In genomic region chr7:156080596-156080995, GRCh38 we compare ENCODE assay signal across 14 cellular contexts.
DNase-seq lines count a peak whose midpoint lies in the region; ATAC-seq, FAIRE-seq and TF ChIP-seq lines count a peak whose summit lies in the region.
"Had no signal": no experiment of that assay in that cellular context is flagged by ENCODE, and none has a peak within 500 bp of the region (broad histone marks: within the 10 kb centered on the region; RNA-seq: fewer than 3 reads in every experiment).

No MANE protein-coding gene starts in this region.

- no peaks in the 10 kb centered on the region for H3K79me2 ChIP-seq in MM.1S (ENCODE audit: low read length)
- H3K79me2 ChIP-seq in H1 (ENCODE audit: control insufficient read depth in 1 of 2, insufficient read depth in 2 of 2, low read length in 2 of 2) = no peaks in the 10 kb centered on the region
- H3K79me2 ChIP-seq in osteoblast (ENCODE audit: insufficient read depth, low read length) = no peaks in the 10 kb centered on the region

- no peak overlapping the region for H4K8ac ChIP-seq in H1 (ENCODE audit: extremely low read depth, insufficient read depth, low read length)

- no peak for ATAC-seq in WTC11
- ATAC-seq: A549 had no signal

- H3K18ac ChIP-seq in H1 (ENCODE audit: extremely low read depth, low read length) = no peak overlapping the region

- 91% methylated on average over 3 of the region's 3 CpGs; no CpG with 5 or more reads in 1 of the 2 experiments for whole genome bisulfite sequencing in H1 (ENCODE audit: extremely low coverage in 1 of 2, insufficient coverage in 1 of 2, insufficient read length in 1 of 2, insufficient replicate concordance in 2 of 2, low coverage in 1 of 2, low lambda C conversion rate in 2 of 2, missing lambda C conversion rate in 1 of 2), 2 experiments
- 32% methylated on average over 3 of the region's 3 CpGs for WGBS in liver

- H3K4me1 ChIP-seq in MM.1S (ENCODE audit: low read length) = no peaks in the 10 kb centered on the region
- no peaks in the 10 kb centered on the region for H3K4me1 ChIP-seq in H1 (replicated peaks in 1 of 4; ENCODE audit: control insufficient read depth in 3 of 4, insufficient read depth in 4 of 4, low read length in 3 of 4)
- H3K4me1 ChIP-seq in liver (ENCODE audit: control insufficient read depth in 4 of 4, insufficient read depth in 4 of 4, low read length in 3 of 4) = no peaks in the 10 kb centered on the region
- H3K4me1 ChIP-seq in osteoblast (ENCODE audit: insufficient read depth, low read length) = no peaks in the 10 kb centered on the region
- H3K4me1 ChIP-seq: A549, Caco-2 had no signal

- TF ChIP-seq RAD21 in H1 (IDR thresholded peaks at IDR 0.05 in 1 of 2, conservative IDR thresholded peaks at IDR 0.05 in 1 of 2; ENCODE audit: low read depth in 2 of 2, low read length in 2 of 2) (no peak), liver (IDR thresholded peaks at IDR 0.05) (peak; percentile 43 to 46)

- H3K23me2 ChIP-seq in H1 (ENCODE audit: low read depth, low read length) = no peaks in the 10 kb centered on the region

- H3K14ac ChIP-seq in H1 (ENCODE audit: insufficient read length) = no peak overlapping the region

- peaks cover 29% of the 10 kb centered on the region for H3K36me3 Mint-ChIP-seq in WTC11
- H3K36me3 Mint-ChIP-seq: CD8-positive, alpha-beta memory T cell had no signal

- H3K79me1 ChIP-seq in H1 (ENCODE audit: low read depth, low read length) = no peaks in the 10 kb centered on the region

- DNase-seq in MM.1S = peak; percentile 8
- no peak for DNase-seq in H1 (ENCODE audit: low read depth in 1 of 2, low spot score in 2 of 2)
- DNase-seq in stimulated activated CD4-positive, alpha-beta T cell treated with anti-CD3 and anti-CD28 coated beads, Interleukin-15, amount 100 ng/mL, for 24 hours = no peak
- DNase-seq in osteoblast (ENCODE audit: insufficient read length, low spot score, missing footprints) = no peak
- DNase-seq in WTC11 (ENCODE audit: low spot score) = no peak
- DNase-seq: Caco-2; CD8-positive, alpha-beta memory T cell; DMS53; GF-D8; HCEC 1CT had no signal

- H2AFZ ChIP-seq in MM.1S (ENCODE audit: low read length) (no peak overlapping the region), H1 (ENCODE audit: low read length) (no peak overlapping the region), osteoblast (ENCODE audit: low read length) (no peak overlapping the region)

- no peak overlapping the region for H2BK5ac ChIP-seq in H1 (ENCODE audit: low read depth, low read length)

- no peak overlapping the region for H3K23ac ChIP-seq in H1 (ENCODE audit: insufficient read length)

- POLR2A ChIA-PET in H1 (lab: Charles Lee; ENCODE audit: partially characterized antibody) (no interaction called here), WTC11 (lab: Charles Lee) (no interaction called here)

- H3K27me3 ChIP-seq in MM.1S (replicated peaks; ENCODE audit: insufficient read depth, low read length) (peaks cover 59% of the 10 kb centered on the region), H1 (replicated peaks in 1 of 4; ENCODE audit: control insufficient read depth in 3 of 4, extremely low read depth in 1 of 4, insufficient read depth in 3 of 4, low read length in 3 of 4) (no peaks in the 10 kb centered on the region), liver (ENCODE audit: control insufficient read depth in 4 of 4, insufficient read depth in 4 of 4, low read length in 3 of 4) (no peaks in the 10 kb centered on the region), osteoblast (ENCODE audit: insufficient read depth, low read length) (no peaks in the 10 kb centered on the region)

- H3K4me2 ChIP-seq in MM.1S (ENCODE audit: low read depth, low read length) (no peak overlapping the region), H1 (ENCODE audit: insufficient read depth in 1 of 2, low read depth in 2 of 2, low read length in 2 of 2) (no peak overlapping the region), osteoblast (ENCODE audit: insufficient read depth, low read length) (no peak overlapping the region)
- H3K4me2 ChIP-seq: A549 had no signal

- no peak for FAIRE-seq in H1 (lab: Jason Lieb, UNC)
- FAIRE-seq: A549, GM19239 had no signal

- TF ChIP-seq POLR2A in H1 (IDR thresholded peaks at IDR 0.05; ENCODE audit: control extremely low read depth in 1 of 2, low read depth in 2 of 2, low read length in 2 of 2) = no peak

- H4K20me1 ChIP-seq in MM.1S (ENCODE audit: insufficient read depth, low read length) (no peaks in the 10 kb centered on the region), H1 (replicated peaks in 1 of 2; ENCODE audit: control insufficient read depth in 1 of 2, insufficient read depth in 2 of 2, low read length in 2 of 2) (no peaks in the 10 kb centered on the region), osteoblast (ENCODE audit: insufficient read depth, low read length) (no peaks in the 10 kb centered on the region)

- H3K9me3 ChIP-seq in MM.1S (replicated peaks; ENCODE audit: insufficient read depth, low read length) (no peaks in the 10 kb centered on the region), H1 (ENCODE audit: insufficient read depth in 2 of 2, low read depth in 1 of 2, low read length in 1 of 2) (peaks cover 0 to 4% of the 10 kb centered on the region in 2 experiments; a peak in 2 of 4 replicates), liver (ENCODE audit: control insufficient read depth in 4 of 4, low read length in 3 of 4) (no peaks in the 10 kb centered on the region), osteoblast (ENCODE audit: low read depth, low read length) (no peaks in the 10 kb centered on the region)
- H3K9me3 ChIP-seq: A549, Caco-2 had no signal

- TF ChIP-seq CTCF in MM.1S (IDR thresholded peaks at IDR 0.05; ENCODE audit: low read length) = no peak
- no peak for TF ChIP-seq CTCF in H1 (IDR thresholded peaks at IDR 0.05; ENCODE audit: control extremely low read depth in 1 of 3, insufficient read depth in 1 of 3, low read depth in 1 of 3, low read length in 3 of 3)
- peak; percentile 21 for TF ChIP-seq CTCF in liver (IDR thresholded peaks at IDR 0.05; ENCODE audit: low read depth, low read length, missing input control)
- TF ChIP-seq CTCF in osteoblast (IDR thresholded peaks at IDR 0.05; ENCODE audit: extremely low read depth, low read depth, low read length) = no peak
- no peak for TF ChIP-seq CTCF in WTC11 (IDR thresholded peaks at IDR 0.05)

- H3F3A ChIP-seq in MM.1S (ENCODE audit: insufficient read depth, low read length) = no peaks in the 10 kb centered on the region

- H3K4me1 Mint-ChIP-seq in WTC11 = no peaks in the 10 kb centered on the region
- H3K4me1 Mint-ChIP-seq: CD8-positive, alpha-beta memory T cell had no signal

- H3K9ac ChIP-seq in MM.1S (ENCODE audit: low read length) = no peak overlapping the region
- H3K9ac ChIP-seq in H1 (replicated peaks in 1 of 4; ENCODE audit: extremely low read depth in 1 of 4, low read depth in 3 of 4, low read length in 3 of 4) = no peak overlapping the region
- no peak overlapping the region for H3K9ac ChIP-seq in liver (ENCODE audit: low read depth in 1 of 2, low read length in 2 of 2)

- H4K5ac ChIP-seq in H1 (ENCODE audit: insufficient read length, low read depth, low read length) = no peak overlapping the region

- no peak for TF ChIP-seq EP300 in H1 (IDR thresholded peaks at IDR 0.05; ENCODE audit: borderline replicate concordance in 1 of 2, low read depth in 2 of 2, low read length in 2 of 2)

- H3K4ac ChIP-seq in H1 (replicated peaks; ENCODE audit: insufficient read length, low read depth, low read length) = no peak overlapping the region

- H3K4me3 ChIP-seq in MM.1S (ENCODE audit: low read length) (no peak overlapping the region), H1 (ENCODE audit: extremely low read depth in 1 of 4, insufficient read depth in 2 of 4, low read depth in 3 of 4, low read length in 4 of 4) (no peak overlapping the region), liver (ENCODE audit: low read depth in 1 of 3, low read length in 3 of 3) (no peak overlapping the region), osteoblast (ENCODE audit: insufficient read depth, low read length) (no peak overlapping the region)
- H3K4me3 ChIP-seq: A549 had no signal

- peaks cover 52% of the 10 kb centered on the region for H3K9me3 Mint-ChIP-seq in WTC11

- no peak overlapping the region for H2AK5ac ChIP-seq in H1 (ENCODE audit: low read depth, low read length)

- no peak overlapping the region for H3K4me3 Mint-ChIP-seq in WTC11
- H3K4me3 Mint-ChIP-seq: CD8-positive, alpha-beta memory T cell; IgD-negative memory B cell had no signal

- no peak overlapping the region for H2BK12ac ChIP-seq in H1 (ENCODE audit: low read depth, low read length)

- H3K56ac ChIP-seq in H1 (replicated peaks; ENCODE audit: insufficient read length, low read depth, low read length) = no peak overlapping the region

- CTCF ChIA-PET in H1 (lab: Charles Lee; ENCODE audit: partially characterized antibody) (interaction anchor here (0.5 to 1.6 kb wide), 2 partner anchors 14 to 20 kb away, joined by 3 read pairs; no protein-coding TSS in a partner anchor), WTC11 (lab: Charles Lee) (no interaction called here)

- no peak overlapping the region for H2BK120ac ChIP-seq in H1 (replicated peaks; ENCODE audit: low read depth, low read length)

- no peak overlapping the region for H4K91ac ChIP-seq in H1 (replicated peaks; ENCODE audit: insufficient read length, low read length)

- H3K27ac ChIP-seq in MM.1S (ENCODE audit: low read length) (no peak overlapping the region), H1 (ENCODE audit: low read depth, low read length) (no peak overlapping the region), liver (ENCODE audit: low read depth in 1 of 2, low read length in 2 of 2) (no peak overlapping the region), osteoblast (ENCODE audit: low read depth, low read length) (no peak overlapping the region)
- H3K27ac ChIP-seq: A549 had no signal

- H3K36me3 ChIP-seq in MM.1S (replicated peaks; ENCODE audit: insufficient read depth, low read length) (no peaks in the 10 kb centered on the region), H1 (ENCODE audit: control insufficient read depth in 2 of 4, insufficient read depth in 4 of 4, low read length in 3 of 4) (no peaks in the 10 kb centered on the region), liver (ENCODE audit: control insufficient read depth in 4 of 4, insufficient read depth in 3 of 4, low read depth in 1 of 4, low read length in 3 of 4) (no peaks in the 10 kb centered on the region), osteoblast (ENCODE audit: insufficient read depth, low read length) (no peaks in the 10 kb centered on the region)

- no peak overlapping the region for H3K27ac Mint-ChIP-seq in WTC11
- H3K27ac Mint-ChIP-seq: CD8-positive, alpha-beta memory T cell; IgD-negative memory B cell had no signal

- no peak overlapping the region for H2BK20ac ChIP-seq in H1 (ENCODE audit: low read length)

- H3K27me3 Mint-ChIP-seq in WTC11 (ENCODE audit: low read depth) = no peaks in the 10 kb centered on the region; the same call in 1 of the 2 replicates
- H3K27me3 Mint-ChIP-seq: IgD-negative memory B cell had no signal

- no peaks in the 10 kb centered on the region for H3K9me2 ChIP-seq in MM.1S (replicated peaks; ENCODE audit: insufficient read depth, low read length)

- H2BK15ac ChIP-seq in H1 (ENCODE audit: low read length) = no peak overlapping the region

TF ChIP-seq in H1, 55 proteins besides CTCF, POLR2A, EP300 and RAD21 (continues in another document):
- no peak for TF ChIP-seq ZNF274 (IDR thresholded peaks at IDR 0.05; ENCODE audit: borderline replicate concordance, extremely low read depth, low read length)
